ENCODE assay signal across 26 cellular contexts in the genomic region with DNA sequence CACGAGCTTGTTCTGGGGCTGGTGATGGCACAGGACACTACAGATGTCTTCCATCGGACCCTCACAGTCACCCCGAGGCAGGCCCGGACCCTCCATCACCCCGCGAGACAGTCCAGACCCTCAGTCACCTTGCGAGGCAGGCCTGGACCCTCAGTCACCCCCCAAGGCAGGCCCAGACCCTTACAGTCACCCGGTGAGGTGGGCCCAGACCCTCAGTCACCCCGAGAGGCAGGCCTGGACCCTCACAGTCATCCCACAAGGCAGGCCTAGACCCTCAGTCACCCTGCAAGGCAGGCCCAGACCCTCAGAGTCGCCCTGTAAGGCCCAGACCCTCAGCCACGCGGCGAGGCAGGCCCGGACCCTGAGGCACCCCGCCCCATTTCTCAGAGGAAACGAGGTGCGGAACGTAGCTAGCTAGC.
"Had no signal": no experiment of that assay in that cellular context is flagged by ENCODE, and none has a peak within 500 bp of the region (broad histone marks: within the 10 kb centered on the region; RNA-seq: fewer than 3 reads in every experiment).

No MANE protein-coding gene starts in this region.

- H3K27me3 ChIP-seq: hepatocyte, suprapubic skin, tibial nerve had no signal

- H3K4me2 ChIP-seq: hepatocyte, smooth muscle cell had no signal

- H3K4me1 Mint-ChIP-seq: activated naive CD4-positive, alpha-beta T cell treated with anti-CD3 and anti-CD28 coated beads, Interleukin-2, amount 10 ng/mL, durations not matched to agents 7 days and 5 days; stimulated activated naive B cell treated with anti-CD40 and anti-IgM and Interleukin-4, amounts not matched to agents 10 μg/mL and 1 μg/mL and 100 μg/mL, for 72 hours had no signal

- H3K36me3 Mint-ChIP-seq: activated naive CD4-positive, alpha-beta T cell treated with anti-CD3 and anti-CD28 coated beads, Interleukin-2, amount 10 ng/mL, durations not matched to agents 7 days and 5 days had no signal

- H3K9me3 Mint-ChIP-seq: activated naive CD4-positive, alpha-beta T cell treated with anti-CD3 and anti-CD28 coated beads, Interleukin-2, amount 10 ng/mL, durations not matched to agents 7 days and 5 days; activated T-cell treated with anti-CD3 and anti-CD28 coated beads, Interleukin-2, amount 50 U/mL, for 72 hours; natural killer cell treated with Interleukin-12 subunit alpha and Interleukin-12 subunit beta and Interleukin-15 and Interleukin-18, amount 100 ng/mL, for 72 hours; stimulated activated naive B cell treated with anti-CD40 and anti-IgM and Interleukin-4, amounts not matched to agents 10 μg/mL and 1 μg/mL and 100 μg/mL, for 72 hours had no signal

- H3K4me3 Mint-ChIP-seq: activated naive CD4-positive, alpha-beta T cell treated with anti-CD3 and anti-CD28 coated beads, Interleukin-2, amount 10 ng/mL, durations not matched to agents 7 days and 5 days; activated T-cell treated with anti-CD3 and anti-CD28 coated beads, Interleukin-2, amount 50 U/mL, for 72 hours; natural killer cell treated with Interleukin-12 subunit alpha and Interleukin-12 subunit beta and Interleukin-15 and Interleukin-18, amount 100 ng/mL, for 72 hours; stimulated activated naive B cell treated with anti-CD40 and anti-IgM and Interleukin-4, amounts not matched to agents 10 μg/mL and 1 μg/mL and 100 μg/mL, for 72 hours; T-helper 2 cell treated with Interferon-gamma antibody and Interleukin-4, amounts not matched to agents 5 μg/mL and 100 μg/mL, for 36 hours had no signal

- H3K4me3 ChIP-seq: hepatocyte, lower lobe of right lung, smooth muscle cell, suprapubic skin, tibial nerve had no signal

- H3K4me1 ChIP-seq: lower lobe of right lung, suprapubic skin had no signal

- H2AFZ ChIP-seq: hepatocyte had no signal

- DNase-seq: activated CD4-positive, alpha-beta T cell treated with anti-CD3 and anti-CD28 coated beads for 4 hours; activated CD4-positive, alpha-beta T cell treated with anti-CD3 and anti-CD28 coated beads, Interleukin-2, amount 50 U/mL, for 4 hours; activated naive CD4-positive, alpha-beta T cell treated with anti-CD3 and anti-CD28 coated beads, Interleukin-2, amount 10 ng/mL, durations not matched to agents 7 days and 5 days; activated T-cell treated with anti-CD3 and anti-CD28 coated beads for 4 hours; activated T-cell treated with anti-CD3 and anti-CD28 coated beads, Interleukin-2, amount 50 U/mL, for 72 hours; amniotic stem cell; caudate nucleus; dermis blood vessel endothelial cell; effector CD4-positive, alpha-beta T cell; glutamatergic neuron; lower lobe of right lung; mesenchymal stem cell; stimulated activated CD4-positive, alpha-beta T cell treated with anti-CD3 and anti-CD28 coated beads, Interleukin-15, amount 100 ng/mL, for 24 hours; stimulated activated CD4-positive, alpha-beta T cell treated with anti-CD3 and anti-CD28 coated beads, Interleukin-2, amount 100 ng/mL, for 24 hours; stimulated activated naive B cell treated with anti-CD40 and anti-IgM and Interleukin-4, amounts not matched to agents 10 μg/mL and 1 μg/mL and 100 μg/mL, for 72 hours; T-helper 1 cell had no signal

- H3K27me3 Mint-ChIP-seq: activated naive CD4-positive, alpha-beta T cell treated with anti-CD3 and anti-CD28 coated beads, Interleukin-2, amount 10 ng/mL, durations not matched to agents 7 days and 5 days; natural killer cell treated with Interleukin-12 subunit alpha and Interleukin-12 subunit beta and Interleukin-15 and Interleukin-18, amount 100 ng/mL, for 72 hours; progenitor cell of endocrine pancreas; stimulated activated naive B cell treated with anti-CD40 and anti-IgM and Interleukin-4, amounts not matched to agents 10 μg/mL and 1 μg/mL and 100 μg/mL, for 72 hours had no signal

- H3K9me3 ChIP-seq: lower lobe of right lung, suprapubic skin, tibial nerve had no signal

- H3K27ac Mint-ChIP-seq: activated naive CD4-positive, alpha-beta T cell treated with anti-CD3 and anti-CD28 coated beads, Interleukin-2, amount 10 ng/mL, durations not matched to agents 7 days and 5 days; activated T-cell treated with anti-CD3 and anti-CD28 coated beads, Interleukin-2, amount 50 U/mL, for 72 hours; natural killer cell treated with Interleukin-12 subunit alpha and Interleukin-12 subunit beta and Interleukin-15 and Interleukin-18, amount 100 ng/mL, for 72 hours; progenitor cell of endocrine pancreas; stimulated activated naive B cell treated with anti-CD40 and anti-IgM and Interleukin-4, amounts not matched to agents 10 μg/mL and 1 μg/mL and 100 μg/mL, for 72 hours; T-helper 2 cell treated with Interferon-gamma antibody and Interleukin-4, amounts not matched to agents 5 μg/mL and 100 μg/mL, for 36 hours had no signal

- FAIRE-seq: endometrium, frontal cortex had no signal

- H3K27ac ChIP-seq: epithelial cell of prostate, hepatocyte, lower lobe of right lung, suprapubic skin, tibial nerve had no signal
